ENCODE assay signal across 8 cellular contexts in genomic region chr1:8396083-8396911, GRCh38.
DNase-seq lines count a peak whose midpoint lies in the region; ATAC-seq lines count a peak whose summit lies in the region.

No MANE protein-coding gene starts in this region.

- no peaks in the 10 kb centered on the region for H3K9me3 ChIP-seq in T-helper 17 cell (ENCODE audit: control insufficient read depth, low read length, poor library complexity, severe bottlenecking)

- DNase-seq in GM03348 (ENCODE audit: low spot score): peak; percentile 50
- no peak for DNase-seq in T-helper 17 cell
- peak; percentile 45 for DNase-seq in fibroblast of peridontal ligament (ENCODE audit: extremely low read depth)
- DNase-seq in sciatic nerve (ENCODE audit: low spot score): no peak
- no peak for DNase-seq in NCI-H345 (lab: John Stamatoyannopoulos, UW)
- DNase-seq in activated CD4-positive, alpha-beta T cell treated with anti-CD3 and anti-CD28 coated beads for 1 hour: no peak

- intact Hi-C loops in sciatic nerve (cut with DNase I): no loop called here

- no peaks in the 10 kb centered on the region for H3K27me3 Mint-ChIP-seq in T-helper 17 cell

- H3K36me3 Mint-ChIP-seq in T-helper 17 cell (ENCODE audit: low read depth): peaks cover 4% of the 10 kb centered on the region

- peak overlapping the region; percentile 84 for H3K4me3 Mint-ChIP-seq in T-helper 17 cell

- no peak for ATAC-seq in T-helper 17 cell
- ATAC-seq in sciatic nerve: peak; percentile 29
- ATAC-seq in HG03432 (IDR thresholded peaks at IDR 0.05; ENCODE audit: unreplicated experiment): no peak
- ATAC-seq in HG02623 (IDR thresholded peaks at IDR 0.05; ENCODE audit: unreplicated experiment): no peak

- peak overlapping the region; percentile 95 for H3K27ac Mint-ChIP-seq in T-helper 17 cell

- H3K4me1 Mint-ChIP-seq in T-helper 17 cell: peaks cover 53% of the 10 kb centered on the region

Comparison
In these comparisons a context has a peak if more than half of its experiments do, and no peak if none do; other contexts are left out.
1. DNase-seq: peak in GM03348 (single experiment) and fibroblast of peridontal ligament (single experiment); none in T-helper 17 cell (0 of 3), sciatic nerve (single experiment), NCI-H345 (single experiment) and activated CD4-positive, alpha-beta T cell treated with anti-CD3 and anti-CD28 coated beads for 1 hour (single experiment).